ENCODE assay signal across 36 cellular contexts in the genomic region with DNA sequence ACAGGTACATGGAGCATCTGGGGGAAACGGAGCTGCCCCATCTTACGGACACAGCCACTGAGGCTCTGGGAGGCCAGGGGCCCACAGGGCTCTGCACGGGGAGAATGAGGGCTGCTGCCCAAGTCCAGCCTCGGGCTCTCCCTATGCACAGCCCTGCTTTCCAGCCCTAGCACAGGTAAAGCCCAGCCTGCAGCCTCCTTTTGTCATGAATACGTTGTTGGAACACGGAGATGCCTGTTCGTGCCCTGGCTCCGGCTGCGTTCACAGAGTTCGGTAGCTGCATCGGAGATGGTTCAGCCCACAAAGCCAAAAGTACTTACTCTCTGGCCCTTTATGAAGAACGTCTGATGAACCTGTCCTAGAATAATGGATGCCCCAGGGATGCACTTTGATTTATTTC.
"Had no signal": no experiment of that assay in that cellular context is flagged by ENCODE, and none has a peak within 500 bp of the region (broad histone marks: within the 10 kb centered on the region; RNA-seq: fewer than 3 reads in every experiment).

No MANE protein-coding gene starts in this region.

- H3K4me1 ChIP-seq: body of pancreas had no signal

- ATAC-seq: activated CD8-positive, alpha-beta T cell treated with anti-CD3 and anti-CD28 coated beads for 36 hours; activated naive CD4-positive, alpha-beta T cell treated with anti-CD3 and anti-CD28 coated beads, Interleukin-2, amount 50 U/mL, for 72 hours; activated T-cell treated with anti-CD3 and anti-CD28 coated beads, Interleukin-2, amount 50 U/mL, for 4 hours; activated T-cell treated with anti-CD3 and anti-CD28 coated beads, Interleukin-2, amount 50 U/mL, for 72 hours; activated T-helper 17 cell treated with anti-CD3 and anti-CD28 coated beads, Interleukin-2, amount 50 U/mL, for 72 hours; body of pancreas had no signal

- H3K27me3 Mint-ChIP-seq: activated CD4-positive, alpha-beta memory T cell treated with anti-CD3 and anti-CD28 coated beads for 36 hours; activated CD4-positive, alpha-beta T cell treated with anti-CD3 and anti-CD28 coated beads, Interleukin-2, amount 10 ng/mL, durations not matched to agents 24 days and 14 days; activated CD8-positive, alpha-beta T cell treated with anti-CD3 and anti-CD28 coated beads for 36 hours; activated naive CD8-positive, alpha-beta T cell treated with anti-CD3 and anti-CD28 coated beads for 36 hours; activated T-helper 17 cell treated with anti-CD3 and anti-CD28 coated beads, Interleukin-2, amount 50 U/mL, for 72 hours had no signal

- H3K4me1 Mint-ChIP-seq: activated B cell treated with CpG ODN at 0.5 μM for 24 hours; activated CD4-positive, alpha-beta T cell treated with anti-CD3 and anti-CD28 coated beads, Interleukin-2, amount 10 ng/mL, durations not matched to agents 24 days and 14 days; activated naive CD8-positive, alpha-beta T cell treated with anti-CD3 and anti-CD28 coated beads for 36 hours; activated T-helper 17 cell treated with anti-CD3 and anti-CD28 coated beads, Interleukin-2, amount 50 U/mL, for 72 hours; central memory CD8-positive, alpha-beta T cell had no signal

- H3K9me3 ChIP-seq: adrenal gland, body of pancreas had no signal

- H3K4me3 ChIP-seq: adrenal gland, body of pancreas, cardiac muscle cell had no signal

- H3K27me3 ChIP-seq: adrenal gland, body of pancreas, cardiac muscle cell had no signal

- H3K36me3 ChIP-seq: cardiac muscle cell had no signal

- H3K4me3 Mint-ChIP-seq: activated B cell treated with CpG ODN at 0.5 μM for 24 hours; activated CD4-positive, alpha-beta memory T cell treated with anti-CD3 and anti-CD28 coated beads for 36 hours; activated CD4-positive, alpha-beta T cell treated with anti-CD3 and anti-CD28 coated beads, Interleukin-2, amount 10 ng/mL, durations not matched to agents 24 days and 14 days; activated CD8-positive, alpha-beta T cell treated with anti-CD3 and anti-CD28 coated beads for 36 hours; activated naive CD4-positive, alpha-beta T cell treated with anti-CD3 and anti-CD28 coated beads for 36 hours; activated naive CD8-positive, alpha-beta T cell treated with anti-CD3 and anti-CD28 coated beads for 36 hours; activated T-cell treated with anti-CD3 and anti-CD28 coated beads, Interleukin-2, amount 50 U/mL, for 4 hours; activated T-cell treated with anti-CD3 and anti-CD28 coated beads, Interleukin-2, amount 50 U/mL, for 72 hours; activated T-helper 1 cell treated with anti-CD3 and anti-CD28 coated beads, Interleukin-12 subunit alpha, Interleukin-12 subunit beta, Interleukin-2, Interleukin-4 antibody, amounts not matched to agents 30 ng/mL and 10 ng/mL and 1 ng/mL, durations not matched to agents 14 hours and 24 hours and 36 hours; activated T-helper 17 cell treated with anti-CD3 and anti-CD28 coated beads, Interleukin-2, amount 50 U/mL, for 72 hours; central memory CD8-positive, alpha-beta T cell; T-helper 1 cell treated with Interleukin-12 subunit alpha and Interleukin-12 subunit beta and Interleukin-4 antibody, amounts not matched to agents 30 μg/mL and 1 μg/mL, for 36 hours; T-helper 2 cell treated with Interferon-gamma antibody and Interleukin-4, amounts not matched to agents 5 μg/mL and 100 μg/mL, for 36 hours had no signal

- H3K9me3 Mint-ChIP-seq: activated B cell treated with CpG ODN at 0.5 μM for 24 hours; activated CD4-positive, alpha-beta memory T cell treated with anti-CD3 and anti-CD28 coated beads for 36 hours; activated CD4-positive, alpha-beta T cell treated with anti-CD3 and anti-CD28 coated beads, Interleukin-2, amount 10 ng/mL, durations not matched to agents 24 days and 14 days; activated CD8-positive, alpha-beta T cell treated with anti-CD3 and anti-CD28 coated beads for 36 hours; activated naive CD4-positive, alpha-beta T cell treated with anti-CD3 and anti-CD28 coated beads for 36 hours; activated naive CD4-positive, alpha-beta T cell treated with anti-CD3 and anti-CD28 coated beads, Interleukin-2, amount 50 U/mL, for 72 hours; activated naive CD8-positive, alpha-beta T cell treated with anti-CD3 and anti-CD28 coated beads for 36 hours; activated T-cell treated with anti-CD3 and anti-CD28 coated beads, Interleukin-2, amount 50 U/mL, for 4 hours; activated T-cell treated with anti-CD3 and anti-CD28 coated beads, Interleukin-2, amount 50 U/mL, for 72 hours; activated T-helper 1 cell treated with anti-CD3 and anti-CD28 coated beads, Interleukin-12 subunit alpha, Interleukin-12 subunit beta, Interleukin-2, Interleukin-4 antibody, amounts not matched to agents 30 ng/mL and 10 ng/mL and 1 ng/mL, durations not matched to agents 14 hours and 24 hours and 36 hours; activated T-helper 17 cell treated with anti-CD3 and anti-CD28 coated beads, Interleukin-2, amount 50 U/mL, for 72 hours; central memory CD8-positive, alpha-beta T cell; T-helper 1 cell treated with Interleukin-12 subunit alpha and Interleukin-12 subunit beta and Interleukin-4 antibody, amounts not matched to agents 30 μg/mL and 1 μg/mL, for 36 hours; T-helper 2 cell treated with Interferon-gamma antibody and Interleukin-4, amounts not matched to agents 5 μg/mL and 100 μg/mL, for 36 hours had no signal

- H3K27ac Mint-ChIP-seq: activated B cell treated with CpG ODN at 0.5 μM for 24 hours; activated CD4-positive, alpha-beta memory T cell treated with anti-CD3 and anti-CD28 coated beads for 36 hours; activated CD4-positive, alpha-beta T cell treated with anti-CD3 and anti-CD28 coated beads, Interleukin-2, amount 10 ng/mL, durations not matched to agents 24 days and 14 days; activated CD8-positive, alpha-beta T cell treated with anti-CD3 and anti-CD28 coated beads for 36 hours; activated naive CD4-positive, alpha-beta T cell treated with anti-CD3 and anti-CD28 coated beads for 36 hours; activated naive CD4-positive, alpha-beta T cell treated with anti-CD3 and anti-CD28 coated beads, Interleukin-2, amount 50 U/mL, for 72 hours; activated naive CD8-positive, alpha-beta T cell treated with anti-CD3 and anti-CD28 coated beads for 36 hours; activated T-cell treated with anti-CD3 and anti-CD28 coated beads, Interleukin-2, amount 50 U/mL, for 72 hours; activated T-helper 1 cell treated with anti-CD3 and anti-CD28 coated beads, Interleukin-12 subunit alpha, Interleukin-12 subunit beta, Interleukin-2, Interleukin-4 antibody, amounts not matched to agents 30 ng/mL and 10 ng/mL and 1 ng/mL, durations not matched to agents 14 hours and 24 hours and 36 hours; activated T-helper 17 cell treated with anti-CD3 and anti-CD28 coated beads, Interleukin-2, amount 50 U/mL, for 72 hours; T-helper 1 cell treated with Interleukin-12 subunit alpha and Interleukin-12 subunit beta and Interleukin-4 antibody, amounts not matched to agents 30 μg/mL and 1 μg/mL, for 36 hours; T-helper 2 cell treated with Interferon-gamma antibody and Interleukin-4, amounts not matched to agents 5 μg/mL and 100 μg/mL, for 36 hours had no signal

- H3K27ac ChIP-seq: adrenal gland, body of pancreas, cardiac muscle cell, VCaP had no signal

- H3K36me3 Mint-ChIP-seq: activated CD4-positive, alpha-beta memory T cell treated with anti-CD3 and anti-CD28 coated beads for 36 hours; activated naive CD4-positive, alpha-beta T cell treated with anti-CD3 and anti-CD28 coated beads, Interleukin-2, amount 50 U/mL, for 72 hours; activated naive CD8-positive, alpha-beta T cell treated with anti-CD3 and anti-CD28 coated beads for 36 hours had no signal

- DNase-seq: activated B cell treated with CpG ODN at 0.5 μM for 24 hours; activated CD4-positive, alpha-beta memory T cell treated with anti-CD3 and anti-CD28 coated beads for 36 hours; activated CD4-positive, alpha-beta T cell treated with anti-CD3 and anti-CD28 coated beads for 4 hours; activated CD4-positive, alpha-beta T cell treated with anti-CD3 and anti-CD28 coated beads, Interleukin-2, amount 10 ng/mL, durations not matched to agents 24 days and 14 days; activated CD4-positive, alpha-beta T cell treated with anti-CD3 and anti-CD28 coated beads, Interleukin-2, amount 50 U/mL, for 1 hour; activated CD4-positive, alpha-beta T cell treated with anti-CD3 and anti-CD28 coated beads, Interleukin-2, amount 50 U/mL, for 4 hours; activated CD4-positive, CD25-positive, alpha-beta regulatory T cell treated with anti-CD3 and anti-CD28 coated beads, Interleukin-2, amount 50 U/mL, for 72 hours; activated CD8-positive, alpha-beta memory T cell treated with anti-CD3 and anti-CD28 coated beads, Interleukin-2, amount 50 U/mL, for 4 hours; activated CD8-positive, alpha-beta T cell treated with anti-CD3 and anti-CD28 coated beads for 36 hours; activated effector memory CD4-positive, alpha-beta T cell treated with anti-CD3 and anti-CD28 coated beads, Interleukin-2, amount 50 U/mL, for 16 hours; activated gamma-delta T cell treated with Interleukin-2 at 50 U/mL for 16 hours; activated naive CD4-positive, alpha-beta T cell; activated naive CD4-positive, alpha-beta T cell treated with anti-CD3 and anti-CD28 coated beads for 36 hours; activated naive CD4-positive, alpha-beta T cell treated with anti-CD3 and anti-CD28 coated beads, Interleukin-2, amount 50 U/mL, for 16 hours; activated naive CD8-positive, alpha-beta T cell treated with anti-CD3 and anti-CD28 coated beads for 36 hours; activated T-cell treated with anti-CD3 and anti-CD28 coated beads for 4 hours; activated T-cell treated with anti-CD3 and anti-CD28 coated beads, Interleukin-2, amount 50 U/mL, for 1 hour; activated T-cell treated with anti-CD3 and anti-CD28 coated beads, Interleukin-2, amount 50 U/mL, for 4 hours; activated T-cell treated with anti-CD3 and anti-CD28 coated beads, Interleukin-2, amount 50 U/mL, for 72 hours; adrenal gland; amniotic stem cell; aorta; body of pancreas; caudate nucleus; cerebellar nuclear complex; T-helper 1 cell; T-helper 2 cell; T-helper 9 cell had no signal
